Comparison of ENCODE assay signal across 22 cellular contexts in the genomic region with DNA sequence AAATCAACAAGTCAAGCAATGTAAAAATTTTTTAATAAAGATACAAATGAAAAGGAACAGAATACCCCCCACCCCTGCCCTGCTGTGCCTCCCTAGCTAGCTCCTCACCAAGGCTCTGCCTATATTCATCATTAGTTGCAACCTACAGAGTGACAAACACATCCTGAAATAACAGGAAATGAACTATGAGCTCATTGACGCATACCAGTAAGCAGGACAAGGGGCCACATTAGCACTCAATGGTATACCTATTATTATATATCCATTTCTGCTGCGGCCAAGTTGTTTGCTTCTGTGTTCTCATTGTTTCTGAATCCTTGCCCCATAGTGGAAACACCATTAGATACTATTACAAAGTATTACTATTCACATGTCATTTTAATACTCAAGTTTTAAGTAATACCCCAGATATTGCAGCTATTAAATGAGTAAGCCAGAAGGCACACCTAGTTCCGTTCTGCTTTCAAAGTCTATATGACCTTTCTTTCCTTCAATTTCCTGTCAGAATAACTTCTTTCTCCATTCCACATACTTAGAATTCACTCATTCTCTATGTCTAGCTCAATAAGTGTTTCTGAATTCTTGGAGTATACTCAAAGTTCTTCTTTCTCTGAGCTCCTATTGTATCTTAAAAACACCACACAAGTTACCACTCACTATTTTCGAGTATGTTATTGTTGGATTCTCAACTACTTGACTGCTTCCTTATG.
A peak's percentile ranks its signal among the peaks of the same experiment; 100 is the strongest.
DNase-seq lines count a peak whose midpoint lies in the region; ATAC-seq and TF ChIP-seq lines count a peak whose summit lies in the region.
"Had no signal": no experiment of that assay in that cellular context is flagged by ENCODE, and none has a peak within 500 bp of the region (broad histone marks: within the 10 kb centered on the region; RNA-seq: fewer than 3 reads in every experiment).

No MANE protein-coding gene starts in this region.

- H3K4me1 Mint-ChIP-seq in GM23338 = peaks cover 11% of the 10 kb centered on the region
- H3K4me1 Mint-ChIP-seq: CD14-positive monocyte had no signal

- H3K9me3 Mint-ChIP-seq in GM23338 = peaks cover 7% of the 10 kb centered on the region

- peaks cover 3% of the 10 kb centered on the region; the same call in 1 of the 3 replicates for H3K36me3 Mint-ChIP-seq in GM23338 (ENCODE audit: low read depth)
- H3K36me3 Mint-ChIP-seq: CD14-positive monocyte, IgD-negative memory B cell had no signal

- 0 out of 2 replicates have a peak overlapping the region, but pooled peaks have one; percentile 6 for H3K27ac Mint-ChIP-seq in GM23338
- H3K27ac Mint-ChIP-seq: CD14-positive monocyte, IgD-negative memory B cell had no signal

- ATAC-seq in GM23338 (no peak), GM21786 (IDR thresholded peaks at IDR 0.05; ENCODE audit: unreplicated experiment) (no peak)
- ATAC-seq: PC-3 had no signal

- H3K79me2 ChIP-seq in GM23338 (replicated peaks; ENCODE audit: insufficient read depth) = no peaks in the 10 kb centered on the region

- H3K27me3 ChIP-seq in GM23338 (ENCODE audit: insufficient read depth) = no peaks in the 10 kb centered on the region
- H3K27me3 ChIP-seq: SJSA1 had no signal

- DNase-seq in DMS53 (lab: John Stamatoyannopoulos, UW) (peak; percentile 5), DMS53 treated with DMSO at 0.1 percent for 48 hours (lab: John Stamatoyannopoulos, UW; ENCODE audit: unreplicated experiment) (no peak), GM23338 (ENCODE audit: low spot score) (peak; percentile 0), choroid plexus epithelial cell (ENCODE audit: low read depth) (peak; percentile 57), kidney tubule cell (ENCODE audit: low spot score) (peak; percentile 2)
- no peak for DNase-seq in NK-92 treated with Interleukin-12 subunit alpha and Interleukin-12 subunit beta, amount 100 ng/mL, for 24 hours (lab: John Stamatoyannopoulos, UW)
- DNase-seq in central memory CD4-positive, alpha-beta T cell = no peak
- DNase-seq: 8988T, DMS79, GF-D8, Kasumi-1, MM.1S, NCI-H1092 treated with DMSO at 0.1 percent for 48 hours, NCI-H1694 treated with DMSO at 0.1 percent for 48 hours, NCI-H2107, NCI-H2227 treated with DMSO at 0.1 percent for 48 hours, NCI-H524, PC-3 had no signal

- H3K4me2 ChIP-seq in GM23338 = no peak overlapping the region

- no peak overlapping the region for H2AFZ ChIP-seq in GM23338

- no peak overlapping the region for H3K4me3 Mint-ChIP-seq in GM23338
- H3K4me3 Mint-ChIP-seq: CD14-positive monocyte, IgD-negative memory B cell had no signal

- no peaks in the 10 kb centered on the region for H3K36me3 ChIP-seq in GM23338 (ENCODE audit: insufficient read depth)
- H3K36me3 ChIP-seq: SJSA1 had no signal

- no peaks in the 10 kb centered on the region for H4K20me1 ChIP-seq in GM23338 (replicated peaks; ENCODE audit: insufficient read depth)

- no peaks in the 10 kb centered on the region for H3K9me2 ChIP-seq in GM23338 (ENCODE audit: insufficient read depth)

- no peaks in the 10 kb centered on the region for H3F3A ChIP-seq in GM23338 (replicated peaks; ENCODE audit: low read depth)

- no peak overlapping the region for H3K4me3 ChIP-seq in GM23338
- H3K4me3 ChIP-seq in choroid plexus epithelial cell (ENCODE audit: low read depth, low read length) = no peak overlapping the region
- H3K4me3 ChIP-seq: SJSA1 had no signal

- peaks cover 7% of the 10 kb centered on the region; the same call in 1 of the 2 replicates for H3K4me1 ChIP-seq in GM23338 (ENCODE audit: insufficient read depth)
- H3K4me1 ChIP-seq: SJSA1 had no signal

- peaks cover 2% of the 10 kb centered on the region for H3K27me3 Mint-ChIP-seq in GM23338 (ENCODE audit: insufficient read depth, low read depth, poor library complexity)
- H3K27me3 Mint-ChIP-seq: IgD-negative memory B cell had no signal

- no peak overlapping the region for H3K27ac ChIP-seq in GM23338 (ENCODE audit: low read depth)
- H3K27ac ChIP-seq: SJSA1 had no signal

- TF ChIP-seq CTCF in GM23338 (conservative IDR thresholded peaks at IDR 0.05; ENCODE audit: low read depth in 2 of 2) (no peak), choroid plexus epithelial cell (conservative IDR thresholded peaks at IDR 0.05; ENCODE audit: low read depth, low read length) (no peak)

TF ChIP-seq in GM23338, 12 proteins besides CTCF, POLR2A, EP300 and RAD21 (continues in another document):
- TF ChIP-seq ZNF331 (CRISPR knock-in tag; IDR thresholded peaks at IDR 0.05; ENCODE audit: low read depth) (no peak), EZH2phosphoT487 (IDR thresholded peaks at IDR 0.05; ENCODE audit: unreplicated experiment) (no peak), EZH2 (IDR thresholded peaks at IDR 0.05; ENCODE audit: low read depth, unreplicated experiment) (no peak), CREB1 (CRISPR knock-in tag; IDR thresholded peaks at IDR 0.05; ENCODE audit: low read depth) (no peak), ZNF462 (CRISPR knock-in tag; IDR thresholded peaks at IDR 0.05) (no peak), JUNB (IDR thresholded peaks at IDR 0.05; ENCODE audit: unreplicated experiment) (no peak), STAT1 (IDR thresholded peaks at IDR 0.05; ENCODE audit: unreplicated experiment) (no peak)

Comparison
In these comparisons a context has a peak if more than half of its experiments do, and no peak if none do; other contexts are left out.
1. DNase-seq: peak in DMS53 (single experiment), GM23338 (single experiment), choroid plexus epithelial cell (single experiment) and kidney tubule cell (single experiment); none in DMS53 treated with DMSO at 0.1 percent for 48 hours (single experiment), NK-92 treated with Interleukin-12 subunit alpha and Interleukin-12 subunit beta, amount 100 ng/mL, for 24 hours (single experiment) and central memory CD4-positive, alpha-beta T cell (single experiment).